Comparison of ENCODE assay signal across 8 cellular contexts in the genomic region with DNA sequence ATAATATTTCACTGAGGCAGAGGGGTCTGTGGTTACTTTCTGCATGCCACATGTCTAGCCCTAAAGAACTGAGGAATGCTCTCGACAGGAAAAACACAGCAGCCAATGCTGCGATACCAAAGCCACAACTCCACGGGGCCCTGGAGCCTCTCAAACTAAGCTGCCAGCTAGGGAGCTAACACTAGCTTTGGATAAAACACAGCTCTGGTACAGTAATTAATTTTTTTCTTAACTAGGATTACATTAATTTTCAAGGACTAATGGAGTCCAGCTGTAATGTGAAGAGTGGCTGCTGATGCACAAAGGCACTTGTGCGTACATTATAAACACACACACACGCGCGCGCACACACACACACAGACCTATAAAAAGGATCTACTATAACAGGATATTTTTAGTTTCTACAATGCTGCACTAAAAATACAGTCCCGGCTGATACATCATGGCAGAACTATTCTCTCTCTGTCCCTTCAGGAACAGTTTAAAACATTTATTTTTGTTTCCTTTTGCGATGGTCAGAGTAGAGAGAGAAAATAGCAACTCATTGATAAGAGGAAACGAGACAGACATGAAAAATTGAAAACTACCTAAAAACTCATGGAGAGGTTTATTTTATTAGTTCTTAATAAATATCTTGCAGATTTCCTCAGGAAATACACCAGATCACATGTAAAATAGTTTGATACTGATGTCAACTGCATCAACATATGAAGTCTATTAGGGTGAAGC.
DNase-seq lines count a peak whose midpoint lies in the region; ATAC-seq and TF ChIP-seq lines count a peak whose summit lies in the region.

No MANE protein-coding gene starts in this region.

- H3K9me1 ChIP-seq in IMR-90 (ENCODE audit: insufficient read depth, low read length) = peaks cover 8% of the 10 kb centered on the region

- TF ChIP-seq RAD21 in IMR-90 (IDR thresholded peaks at IDR 0.05; ENCODE audit: low read length) = no peak

- H3K79me1 ChIP-seq in IMR-90 (ENCODE audit: low read depth in 1 of 2, low read length in 2 of 2) = peaks cover 20 to 56% of the 10 kb centered on the region in 2 experiments

- DNase-seq in IMR-90 = peak; percentile 88
- peak; percentile 69 for DNase-seq in left cardiac atrium
- no peak for DNase-seq in stomach
- no peak for DNase-seq in RWPE1 (ENCODE audit: low spot score)

- H3K27me3 ChIP-seq in IMR-90 (ENCODE audit: control insufficient read depth, insufficient read depth, low read length) (no peaks in the 10 kb centered on the region), stomach (no peaks in the 10 kb centered on the region)

- peak overlapping the region; percentile 31 to 97; a peak in 3 of 4 replicates for H4K8ac ChIP-seq in IMR-90 (ENCODE audit: low read depth in 2 of 2, low read length in 2 of 2)

- H3K4ac ChIP-seq in IMR-90 (ENCODE audit: low read depth, low read length) = peak overlapping the region; percentile 100

- TF ChIP-seq EP300 in stomach (IDR thresholded peaks at IDR 0.05) = no peak

- H3K9me3 ChIP-seq in IMR-90 (ENCODE audit: control insufficient read depth, insufficient read depth, low read length) = no peaks in the 10 kb centered on the region
- H3K9me3 ChIP-seq in stomach = no peaks in the 10 kb centered on the region

- H3K36me3 ChIP-seq in IMR-90 (ENCODE audit: control insufficient read depth, insufficient read depth, low read length) = no peaks in the 10 kb centered on the region
- H3K36me3 ChIP-seq in stomach = peaks cover 0 to 14% (median 8%) of the 10 kb centered on the region in 4 donors

- H2AK9ac ChIP-seq in IMR-90 (replicated peaks; ENCODE audit: low read depth, low read length, poor library complexity) = peak overlapping the region; percentile 25

- peak overlapping the region; percentile 59 for H3K9ac ChIP-seq in IMR-90 (ENCODE audit: low read depth, low read length)

- in situ Hi-C loops in IMR-90 (cut with MboI; ENCODE audit: low sequenced_read_pairs) = no loop called here

- peaks cover 34% of the 10 kb centered on the region for H3K4me1 Mint-ChIP-seq in activated T-helper 17 cell treated with anti-CD3 and anti-CD28 coated beads, Interleukin-2, amount 50 U/mL, for 72 hours

- POLR2A ChIA-PET in IMR-90 (lab: Charles Lee; ENCODE audit: unreplicated experiment) = interaction anchor here (0.6 to 1.5 kb wide), 5 partner anchors 34 to 422 kb away, joined by 3 to 15 read pairs (median 5); no protein-coding TSS in a partner anchor
- POLR2A ChIA-PET in RWPE1 (lab: Yijun Ruan, JAX; ENCODE audit: low non-redundant PET) = no interaction called here

- intact Hi-C loops in IMR-90 (cut with micrococcal nuclease) (loop anchor here (1.0 kb wide), 1 partner anchor 41 kb away; no protein-coding TSS in a partner anchor), left cardiac atrium (cut with DNase I) (loop anchor here in 1 of 2 donors (5.0 kb wide), 1 partner anchor 38 kb away; no protein-coding TSS in a partner anchor), stomach (cut with DNase I; ENCODE audit: low total_unique reads) (no loop called here)

- H2BK20ac ChIP-seq in IMR-90 (ENCODE audit: low read depth, low read length) = peak overlapping the region; percentile 98

- H3K14ac ChIP-seq in IMR-90 (replicated peaks; ENCODE audit: low read depth, low read length) = peak overlapping the region; percentile 99

- H4K91ac ChIP-seq in IMR-90 (ENCODE audit: insufficient read depth, low read depth, low read length) = peak overlapping the region; percentile 92

- peak overlapping the region; percentile 99; the same call in 1 of the 3 replicates for H2BK15ac ChIP-seq in IMR-90 (ENCODE audit: low read depth, low read length)

- peak overlapping the region; percentile 60 for H3K56ac ChIP-seq in IMR-90 (ENCODE audit: extremely low read depth, insufficient read depth, low read length)

- TF ChIP-seq CTCF in IMR-90 (conservative IDR thresholded peaks at IDR 0.05; ENCODE audit: low read depth, low read length) (no peak), stomach (IDR thresholded peaks at IDR 0.05) (no peak), RWPE1 (conservative IDR thresholded peaks at IDR 0.05; ENCODE audit: low read depth) (no peak)

- H3K4me3 Mint-ChIP-seq in activated T-helper 17 cell treated with anti-CD3 and anti-CD28 coated beads, Interleukin-2, amount 50 U/mL, for 72 hours = peak overlapping the region; percentile 81

- H2BK5ac ChIP-seq in IMR-90 (ENCODE audit: low read depth, low read length, poor library complexity, severe bottlenecking) = peak overlapping the region; percentile 95

- H3K4me1 ChIP-seq in IMR-90 (ENCODE audit: control insufficient read depth, insufficient read depth, low read length) (peaks cover 17% of the 10 kb centered on the region), stomach (peaks cover 19 to 54% (median 44%) of the 10 kb centered on the region in 4 donors)

- TF ChIP-seq POLR2A in IMR-90 (IDR thresholded peaks at IDR 0.05; ENCODE audit: low read depth, low read length) = no peak
- no peak for TF ChIP-seq POLR2A in stomach (IDR thresholded peaks at IDR 0.05)

- H3K27ac Mint-ChIP-seq in activated T-helper 17 cell treated with anti-CD3 and anti-CD28 coated beads, Interleukin-2, amount 50 U/mL, for 72 hours = peak overlapping the region; percentile 90

- H4K20me1 ChIP-seq in IMR-90 (ENCODE audit: insufficient read depth, low read length) = no peaks in the 10 kb centered on the region

- H3K4me3 ChIP-seq in IMR-90 (ENCODE audit: insufficient read depth, low read depth, low read length) = peak overlapping the region; percentile 15; the same call in 1 of the 2 replicates
- peak overlapping the region in 1 of 4 donors; percentile 26 for H3K4me3 ChIP-seq in stomach

- no peaks in the 10 kb centered on the region for H3K27me3 Mint-ChIP-seq in activated T-helper 17 cell treated with anti-CD3 and anti-CD28 coated beads, Interleukin-2, amount 50 U/mL, for 72 hours

- peak overlapping the region; percentile 99 for H3K27ac ChIP-seq in IMR-90 (ENCODE audit: insufficient read depth, low read length)
- H3K27ac ChIP-seq in stomach = peak overlapping the region; percentile 80 to 91 (median 88)
- no peak overlapping the region for H3K27ac ChIP-seq in RWPE1

- BruUV-seq in IMR-90 (replicated peaks; lab: Mats Ljungman, UMichigan) = no TSS peak

- ATAC-seq in IMR-90 (ENCODE audit: low read depth) (peak; percentile 36), left cardiac atrium (peak; percentile 44 to 48), GM21723 (IDR thresholded peaks at IDR 0.05; ENCODE audit: unreplicated experiment) (no peak), GM18870 (IDR thresholded peaks at IDR 0.05; ENCODE audit: unreplicated experiment) (no peak), HG03469 (IDR thresholded peaks at IDR 0.05; ENCODE audit: unreplicated experiment) (no peak)
- no peak for ATAC-seq in activated T-helper 17 cell treated with anti-CD3 and anti-CD28 coated beads, Interleukin-2, amount 50 U/mL, for 72 hours (replicated peaks)

- peaks cover 32% of the 10 kb centered on the region for H3K36me3 Mint-ChIP-seq in activated T-helper 17 cell treated with anti-CD3 and anti-CD28 coated beads, Interleukin-2, amount 50 U/mL, for 72 hours (ENCODE audit: low read depth)

- peak overlapping the region; percentile 8 for H2AFZ ChIP-seq in IMR-90 (replicated peaks; ENCODE audit: low read length, poor library complexity)

- H3K4me2 ChIP-seq in IMR-90 (ENCODE audit: low read depth, low read length) = peak overlapping the region; percentile 91

- WGBS in IMR-90 (ENCODE audit: extremely low coverage in 2 of 2, insufficient read length in 1 of 2), 2 experiments = no CpG with 5 or more reads among the region's 11 CpGs
- 39 to 61% (median 56%) methylated on average over 11 of the region's 11 CpGs for WGBS in stomach, 5 donors

- peak overlapping the region; percentile 99 for H2AK5ac ChIP-seq in IMR-90 (ENCODE audit: low read depth, low read length)

- H3K23ac ChIP-seq in IMR-90 (ENCODE audit: low read depth, low read length) = peak overlapping the region; percentile 97

- H4K5ac ChIP-seq in IMR-90 (ENCODE audit: low read depth, low read length) = peak overlapping the region; percentile 13

- no peaks in the 10 kb centered on the region for H3K9me3 Mint-ChIP-seq in activated T-helper 17 cell treated with anti-CD3 and anti-CD28 coated beads, Interleukin-2, amount 50 U/mL, for 72 hours

- peak overlapping the region; percentile 98 for H2BK120ac ChIP-seq in IMR-90 (ENCODE audit: low read depth, low read length)

- CTCF ChIA-PET in IMR-90 (lab: Yijun Ruan, JAX) = interaction anchor here (0.7 to 1.8 kb wide), 5 partner anchors 17 to 160 kb away, joined by 3 to 7 read pairs (median 4); partner anchors contain the start of gene HIC1
- CTCF ChIA-PET in RWPE1 (lab: Yijun Ruan, JAX) = interaction anchor here (0.6 to 1.3 kb wide), 2 partner anchors 11 to 168 kb away, joined by 3 read pairs; no protein-coding TSS in a partner anchor

- peak overlapping the region; percentile 70 for H3K18ac ChIP-seq in IMR-90 (ENCODE audit: low read depth, low read length)

- dilution Hi-C loops in IMR-90 (cut with HindIII; ENCODE audit: low sequenced_read_pairs, unreplicated experiment) = no loop called here

TF ChIP-seq in IMR-90, 13 proteins besides CTCF, POLR2A, EP300 and RAD21:
- TF ChIP-seq BHLHE40 (IDR thresholded peaks at IDR 0.05; ENCODE audit: low read depth, low read length) = peak; percentile 42
- TF ChIP-seq MAFK (IDR thresholded peaks at IDR 0.05; ENCODE audit: low read depth, low read length) = no peak
TF ChIP-seq in IMR-90: peak in this region for 1.

Comparison
In these comparisons a context has a peak if more than half of its experiments do, and no peak if none do; other contexts are left out.
1. ATAC-seq: peak in IMR-90 (single experiment) and left cardiac atrium (2 of 2); none in activated T-helper 17 cell treated with anti-CD3 and anti-CD28 coated beads, Interleukin-2, amount 50 U/mL, for 72 hours (single experiment), GM21723 (single experiment), GM18870 (single experiment) and HG03469 (single experiment).
2. DNase-seq: peak in IMR-90 (single experiment) and left cardiac atrium (single experiment); none in stomach (single experiment) and RWPE1 (single experiment).